Comparison of ENCODE assay signal across 21 cellular contexts in genomic region chr1:199682081-199682480, GRCh38.
"Had no signal": no experiment of that assay in that cellular context is flagged by ENCODE, and none has a peak within 500 bp of the region (broad histone marks: within the 10 kb centered on the region; RNA-seq: fewer than 3 reads in every experiment).

No MANE protein-coding gene starts in this region.

- FAIRE-seq: endothelial cell of umbilical vein, islet of Langerhans, keratinocyte had no signal

- H3K36me3 ChIP-seq: esophagus muscularis mucosa, gastroesophageal sphincter, heart left ventricle, left lung, lower lobe of right lung had no signal

- ATAC-seq: foreskin keratinocyte; gastroesophageal sphincter; heart left ventricle; left cardiac atrium; left lung; left ventricle myocardium superior; lower lobe of right lung; mucosa of descending colon; naive thymus-derived CD8-positive, alpha-beta T cell had no signal

- H3K4me3 ChIP-seq: coronary artery, dorsolateral prefrontal cortex, esophagus muscularis mucosa, gastroesophageal sphincter, heart left ventricle, left lung, lower lobe of right lung, mucosa of descending colon had no signal

- H3K27ac ChIP-seq: coronary artery, dorsolateral prefrontal cortex, esophagus muscularis mucosa, foreskin keratinocyte, gastroesophageal sphincter, heart left ventricle, left lung, lower lobe of right lung had no signal

- H3K4me1 ChIP-seq: gastroesophageal sphincter, heart left ventricle, lower lobe of right lung had no signal

- DNase-seq: dermis blood vessel endothelial cell; dorsolateral prefrontal cortex; effector CD4-positive, alpha-beta T cell; effector memory CD4-positive, alpha-beta T cell; foreskin keratinocyte; heart left ventricle; hippocampal formation; left cardiac atrium; left lung; left ventricle myocardium superior; lower lobe of right lung; mesenchymal stem cell; mucosa of descending colon; naive B cell; naive thymus-derived CD8-positive, alpha-beta T cell had no signal

- H3K9me3 ChIP-seq: esophagus muscularis mucosa, gastroesophageal sphincter, heart left ventricle, left lung, lower lobe of right lung, mucosa of descending colon had no signal
